30 cellular contexts compared by ENCODE assay signal in genomic region chr6:101932704-101933103, GRCh38.
"Had no signal": no experiment of that assay in that cellular context is flagged by ENCODE, and none has a peak within 500 bp of the region (broad histone marks: within the 10 kb centered on the region; RNA-seq: fewer than 3 reads in every experiment).

No MANE protein-coding gene starts in this region.

- H3K27ac ChIP-seq: neural progenitor cell, ovary, parathyroid adenoma, right lobe of liver, skin epidermis, spleen, suprapubic skin, testis, tibial artery, upper lobe of left lung, vagina had no signal

- H3K4me1 Mint-ChIP-seq: naive thymus-derived CD4-positive, alpha-beta T cell; natural killer cell; nephron; stimulated activated memory B cell treated with anti-CD40 and anti-IgM and Interleukin-4, amounts not matched to agents 10 μg/mL and 1 μg/mL and 100 μg/mL, for 72 hours; stimulated activated naive CD8-positive, alpha-beta T cell treated with anti-CD3 and anti-CD28 coated beads, Interleukin-15, amount 100 ng/mL, for 72 hours had no signal

- H3K9me3 ChIP-seq: ovary, right lobe of liver, suprapubic skin, testis, tibial artery, upper lobe of left lung, vagina had no signal

- H3K36me3 Mint-ChIP-seq: naive thymus-derived CD4-positive, alpha-beta T cell; neural progenitor cell; stimulated activated memory B cell treated with anti-CD40 and anti-IgM and Interleukin-4, amounts not matched to agents 10 μg/mL and 1 μg/mL and 100 μg/mL, for 72 hours had no signal

- ATAC-seq: naive thymus-derived CD4-positive, alpha-beta T cell; natural killer cell; right cardiac atrium; right lobe of liver; stimulated activated memory B cell treated with anti-CD40 and anti-IgM and Interleukin-4, amounts not matched to agents 10 μg/mL and 1 μg/mL and 100 μg/mL, for 72 hours; stimulated activated naive CD8-positive, alpha-beta T cell treated with anti-CD3 and anti-CD28 coated beads, Interleukin-15, amount 100 ng/mL, for 72 hours; stimulated activated naive CD8-positive, alpha-beta T cell treated with anti-CD3 and anti-CD28 coated beads, Interleukin-15, Interleukin-2, amounts not matched to agents 100 U/mL and 50 U/mL, for 24 hours had no signal

- H3K4me3 Mint-ChIP-seq: naive thymus-derived CD4-positive, alpha-beta T cell; natural killer cell; nephron; neural progenitor cell; stimulated activated memory B cell treated with anti-CD40 and anti-IgM and Interleukin-4, amounts not matched to agents 10 μg/mL and 1 μg/mL and 100 μg/mL, for 72 hours; stimulated activated naive CD8-positive, alpha-beta T cell treated with anti-CD3 and anti-CD28 coated beads, Interleukin-15, amount 100 ng/mL, for 72 hours had no signal

- H3K9me3 Mint-ChIP-seq: nephron; neural progenitor cell; stimulated activated memory B cell treated with anti-CD40 and anti-IgM and Interleukin-4, amounts not matched to agents 10 μg/mL and 1 μg/mL and 100 μg/mL, for 72 hours had no signal

- H3K36me3 ChIP-seq: neural progenitor cell, ovary, right lobe of liver, spleen, suprapubic skin, tibial artery, upper lobe of left lung, vagina had no signal

- H3K4me1 ChIP-seq: neural progenitor cell, parathyroid adenoma, right lobe of liver, spleen, suprapubic skin, testis, tibial artery, upper lobe of left lung, vagina had no signal

- DNase-seq: naive thymus-derived CD4-positive, alpha-beta T cell; natural killer cell; occipital lobe; ovary; posterior cingulate gyrus; right cardiac atrium; right lobe of liver; spleen; stimulated activated CD4-positive, alpha-beta T cell treated with anti-CD3 and anti-CD28 coated beads, Interleukin-12 subunit alpha, Interleukin-12 subunit beta, amount 100 ng/mL, for 4 hours; stimulated activated CD4-positive, alpha-beta T cell treated with anti-CD3 and anti-CD28 coated beads, Interleukin-1b, Interleukin-23, amount 100 ng/mL, for 48 hours; stimulated activated CD4-positive, alpha-beta T cell treated with anti-CD3 and anti-CD28 coated beads, Interleukin-4, amount 100 ng/mL, for 1 hour; stimulated activated CD4-positive, alpha-beta T cell treated with anti-CD3 and anti-CD28 coated beads, Interleukin-4, amount 100 ng/mL, for 4 hours; stimulated activated CD8-positive, alpha-beta memory T cell treated with anti-CD3 and anti-CD28 coated beads, Interleukin-4, amount 100 ng/mL, for 48 hours; stimulated activated naive CD4-positive, alpha-beta T cell; stimulated activated naive CD8-positive, alpha-beta T cell treated with anti-CD3 and anti-CD28 coated beads, Interleukin-15, amount 100 ng/mL, for 72 hours; stimulated activated naive CD8-positive, alpha-beta T cell treated with anti-CD3 and anti-CD28 coated beads, Interleukin-15, Interleukin-2, amounts not matched to agents 100 U/mL and 50 U/mL, for 24 hours; substantia nigra; testis; tibial artery; trophoblast cell; upper lobe of left lung had no signal

- H3K4me3 ChIP-seq: neural progenitor cell, ovary, right lobe of liver, skin epidermis, smooth muscle cell, spleen, suprapubic skin, testis, tibial artery, upper lobe of left lung, vagina had no signal

- H3K27me3 Mint-ChIP-seq: naive thymus-derived CD4-positive, alpha-beta T cell; progenitor cell of endocrine pancreas; stimulated activated memory B cell treated with anti-CD40 and anti-IgM and Interleukin-4, amounts not matched to agents 10 μg/mL and 1 μg/mL and 100 μg/mL, for 72 hours; stimulated activated naive CD8-positive, alpha-beta T cell treated with anti-CD3 and anti-CD28 coated beads, Interleukin-15, amount 100 ng/mL, for 72 hours had no signal

- H3K27me3 ChIP-seq: neural progenitor cell, ovary, right lobe of liver, spleen, suprapubic skin, testis, tibial artery, upper lobe of left lung, vagina had no signal

- H3K27ac Mint-ChIP-seq: natural killer cell; neural progenitor cell; progenitor cell of endocrine pancreas; stimulated activated memory B cell treated with anti-CD40 and anti-IgM and Interleukin-4, amounts not matched to agents 10 μg/mL and 1 μg/mL and 100 μg/mL, for 72 hours; stimulated activated naive CD8-positive, alpha-beta T cell treated with anti-CD3 and anti-CD28 coated beads, Interleukin-15, amount 100 ng/mL, for 72 hours had no signal
